In the genomic region with DNA sequence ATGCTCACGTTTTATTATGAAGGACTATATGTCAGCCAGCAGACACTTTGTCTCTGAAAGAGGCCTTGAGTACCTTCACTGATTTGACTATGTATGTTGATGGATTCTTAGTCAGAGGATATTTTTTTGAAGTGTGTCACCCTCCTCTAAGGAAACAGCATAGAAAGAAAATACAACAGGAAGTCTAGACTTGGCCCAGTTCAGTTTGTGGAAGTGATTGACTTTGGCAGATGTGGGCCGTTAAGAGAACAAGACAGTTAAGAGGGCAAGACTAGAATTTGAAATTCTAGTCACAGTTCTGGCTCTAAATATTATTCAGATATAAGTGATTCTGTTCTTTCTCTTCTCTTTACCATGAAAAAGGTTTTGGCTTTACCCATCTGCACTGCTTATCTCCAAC, we compare ENCODE assay signal across 19 cellular contexts.
A peak's percentile ranks its signal among the peaks of the same experiment; 100 is the strongest.
DNase-seq lines count a peak whose midpoint lies in the region; ATAC-seq and TF ChIP-seq lines count a peak whose summit lies in the region.
"Had no signal": no experiment of that assay in that cellular context is flagged by ENCODE, and none has a peak within 500 bp of the region (broad histone marks: within the 10 kb centered on the region; RNA-seq: fewer than 3 reads in every experiment).

No MANE protein-coding gene starts in this region.

- TF ChIP-seq RAD21 in neural cell (conservative IDR thresholded peaks at IDR 0.05), result no peak

- peak; percentile 40 for DNase-seq in NCI-H82 (lab: John Stamatoyannopoulos, UW)
- no peak for DNase-seq in NCI-H82 treated with DMSO at 0.1 percent for 48 hours (lab: John Stamatoyannopoulos, UW; ENCODE audit: unreplicated experiment)
- DNase-seq in SJCRH30, result peak; percentile 11 to 41
- no peak for DNase-seq in stimulated activated CD4-positive, alpha-beta T cell treated with anti-CD3 and anti-CD28 coated beads, Interleukin-4, amount 100 ng/mL, for 4 hours
- no peak for DNase-seq in T1000 (lab: John Stamatoyannopoulos, UW)
- DNase-seq: 8988T; ACHN; AML-193; C1 segment of cervical spinal cord; Calu3; CD4-positive, alpha-beta memory T cell; COR-L47; DND-41; GM23248; H7; HCEC 1CT had no signal

- no peaks in the 10 kb centered on the region for H3K79me2 ChIP-seq in neural cell (replicated peaks; ENCODE audit: insufficient read depth, low read length)

- peak; percentile 59 for TF ChIP-seq EP300 in neural cell (conservative IDR thresholded peaks at IDR 0.05; ENCODE audit: poor library complexity, severe bottlenecking)

- H3K36me3 ChIP-seq in SJCRH30, result no peaks in the 10 kb centered on the region
- H3K36me3 ChIP-seq in neural cell (ENCODE audit: insufficient read depth, low read length), result no peaks in the 10 kb centered on the region

- H3K27ac ChIP-seq in SJCRH30 (no peak overlapping the region), neural cell (ENCODE audit: low read length) (no peak overlapping the region)
- H3K27ac ChIP-seq: A549, GM23248 had no signal

- no peak for TF ChIP-seq CTCF in neural cell (IDR thresholded peaks at IDR 0.05; ENCODE audit: poor library complexity, severe bottlenecking)

- peaks cover 6% of the 10 kb centered on the region for H3K9me2 ChIP-seq in neural cell (ENCODE audit: insufficient read depth, low read length)

- no peaks in the 10 kb centered on the region for H3F3A ChIP-seq in neural cell (ENCODE audit: insufficient read depth, low read length, poor library complexity, severe bottlenecking)

- H3K4me2 ChIP-seq in neural cell (ENCODE audit: low read length), result no peak overlapping the region
- H3K4me2 ChIP-seq: A549 had no signal

- no peak overlapping the region for H2AFZ ChIP-seq in neural cell (ENCODE audit: low read depth, low read length)
- H2AFZ ChIP-seq: GM23248 had no signal

- H3K9me3 ChIP-seq in SJCRH30 (replicated peaks) (no peaks in the 10 kb centered on the region; the same call in 1 of the 2 replicates), neural cell (ENCODE audit: low read length) (no peaks in the 10 kb centered on the region)
- H3K9me3 ChIP-seq: A549 had no signal

- H4K20me1 ChIP-seq in neural cell (ENCODE audit: insufficient read depth), result no peaks in the 10 kb centered on the region

- H3K4me3 ChIP-seq in SJCRH30 (no peak overlapping the region), neural cell (ENCODE audit: low read length) (no peak overlapping the region)
- H3K4me3 ChIP-seq: A549, GM23248 had no signal

- no peaks in the 10 kb centered on the region for H3K27me3 ChIP-seq in SJCRH30
- H3K27me3 ChIP-seq in neural cell (ENCODE audit: insufficient read depth, low read depth, low read length), result no peaks in the 10 kb centered on the region

- ATAC-seq in HG03139 (IDR thresholded peaks at IDR 0.05; ENCODE audit: unreplicated experiment), result no peak
- ATAC-seq: A549 had no signal

- H3K4me1 ChIP-seq in SJCRH30, result no peaks in the 10 kb centered on the region
- H3K4me1 ChIP-seq: A549 had no signal

- no peak overlapping the region for H3K9ac ChIP-seq in neural cell (ENCODE audit: low read length)
- H3K9ac ChIP-seq: GM23248 had no signal

TF ChIP-seq in neural cell, 6 proteins besides CTCF, POLR2A, EP300 and RAD21:
- TF ChIP-seq SMC3 (conservative IDR thresholded peaks at IDR 0.05; ENCODE audit: poor library complexity) (no peak), EZH2 (IDR thresholded peaks at IDR 0.05; ENCODE audit: borderline replicate concordance, insufficient read depth, low read length, poor library complexity, severe bottlenecking) (no peak), TAF1 (IDR thresholded peaks at IDR 0.05; ENCODE audit: low read depth) (no peak), REST (IDR thresholded peaks at IDR 0.05; ENCODE audit: borderline replicate concordance) (no peak), MXI1 (conservative IDR thresholded peaks at IDR 0.05; ENCODE audit: poor library complexity, severe bottlenecking) (no peak), POLR2AphosphoS5 (IDR thresholded peaks at IDR 0.05) (no peak)

Comparison
In these comparisons a context has a peak if more than half of its experiments do, and no peak if none do; other contexts are left out.
1. DNase-seq: peak in NCI-H82 (single experiment) and SJCRH30 (2 of 2); none in NCI-H82 treated with DMSO at 0.1 percent for 48 hours (single experiment), stimulated activated CD4-positive, alpha-beta T cell treated with anti-CD3 and anti-CD28 coated beads, Interleukin-4, amount 100 ng/mL, for 4 hours (0 of 2) and T1000 (single experiment).